In the genomic region with DNA sequence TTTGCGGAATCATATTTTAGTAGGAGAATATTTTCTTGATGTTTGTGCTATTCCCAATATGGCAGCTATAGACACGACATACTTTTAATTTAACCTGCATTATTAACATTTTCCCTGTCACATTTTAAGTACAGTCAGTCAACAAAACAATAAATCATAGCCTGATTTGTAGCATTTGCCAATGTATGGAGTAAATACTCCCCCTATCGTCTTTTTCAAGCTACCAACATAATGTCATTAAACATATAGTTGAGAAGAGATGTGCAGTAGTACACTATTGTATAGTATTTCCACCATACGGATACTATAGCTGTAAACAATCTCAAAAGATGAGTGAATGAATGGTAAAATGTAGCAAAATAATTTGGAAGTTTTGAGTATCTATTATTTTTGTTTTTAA, we compare ENCODE assay signal across 17 cellular contexts.
DNase-seq lines count a peak whose midpoint lies in the region; ATAC-seq, FAIRE-seq and TF ChIP-seq lines count a peak whose summit lies in the region.
"Had no signal": no experiment of that assay in that cellular context is flagged by ENCODE, and none has a peak within 500 bp of the region (broad histone marks: within the 10 kb centered on the region; RNA-seq: fewer than 3 reads in every experiment).

No MANE protein-coding gene starts in this region.

- H4K91ac ChIP-seq in IMR-90 (ENCODE audit: insufficient read depth, low read depth, low read length) = no peak overlapping the region

- TF ChIP-seq RAD21 in HepG2 (CRISPR knock-in tag; IDR thresholded peaks at IDR 0.05) (no peak), IMR-90 (IDR thresholded peaks at IDR 0.05; ENCODE audit: low read length) (peak; percentile 21; the same call in 1 of the 2 replicates), SK-N-SH (IDR thresholded peaks at IDR 0.05; ENCODE audit: low read length) (no peak; the same call in 1 of the 2 replicates)

- no peak for TF ChIP-seq EP300 in HepG2 (IDR thresholded peaks at IDR 0.05; ENCODE audit: low read depth in 2 of 2, low read length in 2 of 2)
- TF ChIP-seq EP300 in HepG2 (CRISPR knock-in tag; IDR thresholded peaks at IDR 0.05; ENCODE audit: borderline replicate concordance) = no peak
- no peak for TF ChIP-seq EP300 in SK-N-SH (IDR thresholded peaks at IDR 0.05; ENCODE audit: borderline replicate concordance in 1 of 2, low read depth in 1 of 2, low read length in 1 of 2)

- no peak overlapping the region for H3K18ac ChIP-seq in IMR-90 (ENCODE audit: low read depth, low read length)

- no peak overlapping the region for H2AK9ac ChIP-seq in IMR-90 (replicated peaks; ENCODE audit: low read depth, low read length, poor library complexity)

- TF ChIP-seq POLR2A in HepG2 (IDR thresholded peaks at IDR 0.05; ENCODE audit: insufficient read depth in 1 of 2, low read depth in 2 of 2, low read length in 2 of 2) (no peak), right lobe of liver (IDR thresholded peaks at IDR 0.05) (no peak), IMR-90 (IDR thresholded peaks at IDR 0.05; ENCODE audit: low read depth, low read length) (no peak)

- H3K23ac ChIP-seq in IMR-90 (ENCODE audit: low read depth, low read length) = no peak overlapping the region

- H3K4me3 ChIP-seq in HepG2 (replicated peaks in 1 of 3; ENCODE audit: insufficient read depth in 1 of 3, low read depth in 2 of 3, low read length in 3 of 3) (no peak overlapping the region), right lobe of liver (no peak overlapping the region), IMR-90 (ENCODE audit: insufficient read depth, low read depth, low read length) (no peak overlapping the region), SK-N-SH (ENCODE audit: low read depth in 2 of 2, low read length in 1 of 2) (no peak overlapping the region), pancreas (no peak overlapping the region)
- H3K4me3 ChIP-seq: HAP-1, uterus had no signal

- H2BK5ac ChIP-seq in IMR-90 (ENCODE audit: low read depth, low read length, poor library complexity, severe bottlenecking) = no peak overlapping the region

- no peak overlapping the region for H2AK5ac ChIP-seq in IMR-90 (ENCODE audit: low read depth, low read length)

- TF ChIP-seq CTCF in HepG2 (CRISPR knock-in tag; IDR thresholded peaks at IDR 0.05) (no peak), right lobe of liver (IDR thresholded peaks at IDR 0.05) (no peak), IMR-90 (conservative IDR thresholded peaks at IDR 0.05; ENCODE audit: low read depth, low read length) (peak; percentile 24; the same call in 1 of the 2 replicates), SK-N-SH (IDR thresholded peaks at IDR 0.05) (peak; percentile 47), progenitor cell of endocrine pancreas (IDR thresholded peaks at IDR 0.05; ENCODE audit: unreplicated experiment) (no peak), pancreas (IDR thresholded peaks at IDR 0.05) (no peak)

- H4K20me1 ChIP-seq in HepG2 (ENCODE audit: insufficient read depth, low read length) (no peaks in the 10 kb centered on the region), IMR-90 (ENCODE audit: insufficient read depth, low read length) (no peaks in the 10 kb centered on the region), SK-N-SH (ENCODE audit: insufficient read depth) (no peaks in the 10 kb centered on the region)

- H2BK15ac ChIP-seq in IMR-90 (ENCODE audit: low read depth, low read length) = no peak overlapping the region

- H3K79me2 ChIP-seq in HepG2 (ENCODE audit: insufficient read depth, low read length) (no peaks in the 10 kb centered on the region), SK-N-SH (ENCODE audit: insufficient read depth) (no peaks in the 10 kb centered on the region)

- H3K4me1 ChIP-seq in HepG2 (ENCODE audit: insufficient read depth, low read length) (no peaks in the 10 kb centered on the region), right lobe of liver (no peaks in the 10 kb centered on the region), IMR-90 (ENCODE audit: control insufficient read depth, insufficient read depth, low read length) (no peaks in the 10 kb centered on the region), SK-N-SH (ENCODE audit: control insufficient read depth in 1 of 2, insufficient read depth in 2 of 2, low read depth in 1 of 2, low read length in 1 of 2) (no peaks in the 10 kb centered on the region), pancreas (no peaks in the 10 kb centered on the region)
- H3K4me1 ChIP-seq: uterus had no signal

- FAIRE-seq in HepG2 (lab: Jason Lieb, UNC) = no peak
- FAIRE-seq in HTR-8/SVneo (lab: Jason Lieb, UNC) = no peak
- no peak for FAIRE-seq in pancreas (lab: Jason Lieb, UNC)

- intact Hi-C loops in HepG2 (cut with micrococcal nuclease; ENCODE audit: unreplicated experiment) = loop anchor here (10.0 kb wide), 1 partner anchor 887 kb away; no protein-coding TSS in a partner anchor
- intact Hi-C loops in right lobe of liver (cut with DNase I) = no loop called here
- intact Hi-C loops in IMR-90 (cut with micrococcal nuclease) = no loop called here
- intact Hi-C loops in pancreas (cut with DNase I) = no loop called here

- no peak overlapping the region for H2BK20ac ChIP-seq in IMR-90 (ENCODE audit: low read depth, low read length)

- H4K5ac ChIP-seq in IMR-90 (ENCODE audit: low read depth, low read length) = no peak overlapping the region

- no peak overlapping the region for H3K56ac ChIP-seq in IMR-90 (ENCODE audit: extremely low read depth, insufficient read depth, low read length)

- dilution Hi-C loops in IMR-90 (cut with HindIII; ENCODE audit: low sequenced_read_pairs, unreplicated experiment) = no loop called here

- in situ Hi-C loops in HepG2 (cut with HindIII; ENCODE audit: extremely low pct_ligation_motif_present, low pct_unique_long_range_greater_than_20kb) = no loop called here
- in situ Hi-C loops in IMR-90 (cut with MboI; ENCODE audit: low sequenced_read_pairs) = no loop called here

- H3K14ac ChIP-seq in IMR-90 (replicated peaks; ENCODE audit: low read depth, low read length) = no peak overlapping the region

- H3K9me3 Mint-ChIP-seq in activated CD4-positive, alpha-beta T cell treated with anti-CD3 and anti-CD28 coated beads, Interleukin-2, amount 10 ng/mL, durations not matched to agents 7 days and 5 days = no peaks in the 10 kb centered on the region
- peaks cover 4% of the 10 kb centered on the region for H3K9me3 Mint-ChIP-seq in progenitor cell of endocrine pancreas (ENCODE audit: low read depth)
- H3K9me3 Mint-ChIP-seq: activated CD4-positive, alpha-beta T cell treated with anti-CD3 and anti-CD28 coated beads, Interleukin-2, amount 10 ng/mL, durations not matched to agents 24 days and 14 days had no signal

- H3K36me3 ChIP-seq in HepG2 (replicated peaks in 1 of 2; ENCODE audit: control insufficient read depth in 1 of 2, insufficient read depth in 2 of 2, low read length in 2 of 2) (no peaks in the 10 kb centered on the region), right lobe of liver (no peaks in the 10 kb centered on the region), IMR-90 (ENCODE audit: control insufficient read depth, insufficient read depth, low read length) (no peaks in the 10 kb centered on the region), SK-N-SH (replicated peaks in 1 of 2; ENCODE audit: control insufficient read depth in 1 of 2, insufficient read depth in 2 of 2, low read length in 1 of 2) (no peaks in the 10 kb centered on the region), pancreas (no peaks in the 10 kb centered on the region)
- H3K36me3 ChIP-seq: HAP-1, uterus had no signal

- H3K4me2 ChIP-seq in HepG2 (ENCODE audit: low read depth, low read length) (no peak overlapping the region), IMR-90 (ENCODE audit: low read depth, low read length) (no peak overlapping the region), SK-N-SH (no peak overlapping the region)

- H4K8ac ChIP-seq in IMR-90 (ENCODE audit: low read depth in 2 of 2, low read length in 2 of 2) = no peak overlapping the region

- H3K4ac ChIP-seq in IMR-90 (ENCODE audit: low read depth, low read length) = no peak overlapping the region

- no peaks in the 10 kb centered on the region for H3K9me1 ChIP-seq in IMR-90 (ENCODE audit: insufficient read depth, low read length)

- no peaks in the 10 kb centered on the region for H3K4me1 Mint-ChIP-seq in activated CD4-positive, alpha-beta T cell treated with anti-CD3 and anti-CD28 coated beads, Interleukin-2, amount 10 ng/mL, durations not matched to agents 7 days and 5 days
- no peaks in the 10 kb centered on the region for H3K4me1 Mint-ChIP-seq in progenitor cell of endocrine pancreas (ENCODE audit: low read depth)
- H3K4me1 Mint-ChIP-seq: activated CD4-positive, alpha-beta T cell treated with anti-CD3 and anti-CD28 coated beads, Interleukin-2, amount 10 ng/mL, durations not matched to agents 24 days and 14 days; CD8-positive, alpha-beta memory T cell had no signal

- WGBS in HepG2 (ENCODE audit: low lambda C conversion rate) = 25% methylated on average over 4 of the region's 4 CpGs
- WGBS in right lobe of liver (ENCODE audit: insufficient coverage, low coverage, low lambda C conversion rate, missing lambda C conversion rate) = 43% methylated on average over 4 of the region's 4 CpGs
- WGBS in IMR-90 (ENCODE audit: extremely low coverage in 2 of 2, insufficient read length in 1 of 2), 2 experiments = no CpG with 5 or more reads among the region's 4 CpGs
- 23% methylated on average over 4 of the region's 4 CpGs for WGBS in SK-N-SH (ENCODE audit: low lambda C conversion rate)
- 50 to 53% methylated on average over 4 of the region's 4 CpGs for whole genome bisulfite sequencing in pancreas, 2 donors

- H3K79me1 ChIP-seq in IMR-90 (ENCODE audit: low read depth in 1 of 2, low read length in 2 of 2) = no peaks in the 10 kb centered on the region

- no peak overlapping the region for H3K4me3 Mint-ChIP-seq in activated CD4-positive, alpha-beta T cell treated with anti-CD3 and anti-CD28 coated beads, Interleukin-2, amount 10 ng/mL, durations not matched to agents 7 days and 5 days
- H3K4me3 Mint-ChIP-seq in progenitor cell of endocrine pancreas (ENCODE audit: low read depth) = no peak overlapping the region
- H3K4me3 Mint-ChIP-seq: activated CD4-positive, alpha-beta T cell treated with anti-CD3 and anti-CD28 coated beads, Interleukin-2, amount 10 ng/mL, durations not matched to agents 24 days and 14 days; activated naive CD4-positive, alpha-beta T cell treated with anti-CD3 and anti-CD28 coated beads for 36 hours; CD8-positive, alpha-beta memory T cell had no signal

- H3F3A ChIP-seq in SK-N-SH (replicated peaks; ENCODE audit: insufficient read depth) = no peaks in the 10 kb centered on the region

- H3K27me3 ChIP-seq in HepG2 (ENCODE audit: control insufficient read depth in 1 of 2, insufficient read depth in 2 of 2, low read length in 2 of 2) (no peaks in the 10 kb centered on the region), right lobe of liver (peaks cover 0 to 5% of the 10 kb centered on the region in 2 donors), IMR-90 (ENCODE audit: control insufficient read depth, insufficient read depth, low read length) (no peaks in the 10 kb centered on the region), SK-N-SH (ENCODE audit: insufficient read depth) (no peaks in the 10 kb centered on the region), pancreas (no peaks in the 10 kb centered on the region)
- H3K27me3 ChIP-seq: uterus had no signal

- no peaks in the 10 kb centered on the region for H3K9me2 ChIP-seq in SK-N-SH

- no peaks in the 10 kb centered on the region for H3K36me3 Mint-ChIP-seq in activated CD4-positive, alpha-beta T cell treated with anti-CD3 and anti-CD28 coated beads, Interleukin-2, amount 10 ng/mL, durations not matched to agents 7 days and 5 days (ENCODE audit: low read depth)
- H3K36me3 Mint-ChIP-seq in progenitor cell of endocrine pancreas (ENCODE audit: insufficient read depth) = no peaks in the 10 kb centered on the region
- H3K36me3 Mint-ChIP-seq: CD8-positive, alpha-beta memory T cell had no signal

- H3K9ac ChIP-seq in HepG2 (ENCODE audit: insufficient read depth, low read depth, low read length) (no peak overlapping the region), IMR-90 (ENCODE audit: low read depth, low read length) (no peak overlapping the region), SK-N-SH (no peak overlapping the region)

- no peak overlapping the region for H3K27ac ChIP-seq in HepG2 (ENCODE audit: extremely low read length, insufficient read depth, low read length)
- no peak overlapping the region for H3K27ac ChIP-seq in right lobe of liver
- H3K27ac ChIP-seq in IMR-90 (ENCODE audit: insufficient read depth, low read length) = no peak overlapping the region
- H3K27ac ChIP-seq in SK-N-SH (ENCODE audit: low read depth in 2 of 2, low read length in 1 of 2) = no peak overlapping the region
- no peak overlapping the region for H3K27ac ChIP-seq in pancreas
- H3K27ac ChIP-seq: uterus had no signal

- no TSS peak for BruUV-seq in HepG2 (replicated peaks; lab: Mats Ljungman, UMichigan)
- no TSS peak for BruUV-seq in IMR-90 (replicated peaks; lab: Mats Ljungman, UMichigan)

- H2AFZ ChIP-seq in HepG2 (ENCODE audit: low read length) (no peak overlapping the region), IMR-90 (replicated peaks; ENCODE audit: low read length, poor library complexity) (no peak overlapping the region), SK-N-SH (ENCODE audit: low read depth) (no peak overlapping the region)

- no peak for ATAC-seq in HepG2
- ATAC-seq in right lobe of liver = no peak
- no peak for ATAC-seq in IMR-90 (ENCODE audit: low read depth)
- ATAC-seq in pancreas = no peak

- no peaks in the 10 kb centered on the region for H3K27me3 Mint-ChIP-seq in activated CD4-positive, alpha-beta T cell treated with anti-CD3 and anti-CD28 coated beads, Interleukin-2, amount 10 ng/mL, durations not matched to agents 7 days and 5 days
- no peaks in the 10 kb centered on the region for H3K27me3 Mint-ChIP-seq in progenitor cell of endocrine pancreas
- H3K27me3 Mint-ChIP-seq: activated CD4-positive, alpha-beta T cell treated with anti-CD3 and anti-CD28 coated beads, Interleukin-2, amount 10 ng/mL, durations not matched to agents 24 days and 14 days; CD8-positive, alpha-beta memory T cell had no signal

- no peak for DNase-seq in HepG2 (ENCODE audit: low spot score)
- no peak for DNase-seq in right lobe of liver
- no peak for DNase-seq in IMR-90
- no peak for DNase-seq in SK-N-SH
- no peak for DNase-seq in HTR-8/SVneo (ENCODE audit: insufficient read length, low spot score)
- no peak for DNase-seq in activated CD4-positive, alpha-beta T cell treated with anti-CD3 and anti-CD28 coated beads, Interleukin-2, amount 10 ng/mL, durations not matched to agents 7 days and 5 days
- no peak for DNase-seq in progenitor cell of endocrine pancreas (ENCODE audit: low spot score, unreplicated experiment)
- no peak for DNase-seq in pancreas
- DNase-seq: activated CD4-positive, alpha-beta T cell treated with anti-CD3 and anti-CD28 coated beads, Interleukin-2, amount 10 ng/mL, durations not matched to agents 24 days and 14 days; activated naive CD4-positive, alpha-beta T cell treated with anti-CD3 and anti-CD28 coated beads for 36 hours; activated T-cell treated with anti-CD3 and anti-CD28 coated beads for 4 hours; CD8-positive, alpha-beta memory T cell; DND-41; NCI-H187 treated with DMSO at 0.1 percent for 48 hours; substantia nigra; uterus had no signal

- H2BK120ac ChIP-seq in IMR-90 (ENCODE audit: low read depth, low read length) = no peak overlapping the region

- no peaks in the 10 kb centered on the region for H3K9me3 ChIP-seq in HepG2 (ENCODE audit: low read length)
- no peaks in the 10 kb centered on the region for H3K9me3 ChIP-seq in right lobe of liver
- H3K9me3 ChIP-seq in IMR-90 (ENCODE audit: control insufficient read depth, insufficient read depth, low read length) = no peaks in the 10 kb centered on the region
- no peaks in the 10 kb centered on the region for H3K9me3 ChIP-seq in SK-N-SH
- H3K9me3 ChIP-seq in pancreas = no peaks in the 10 kb centered on the region
- H3K9me3 ChIP-seq: HAP-1, uterus had no signal

- POLR2A ChIA-PET in HepG2 (lab: Yijun Ruan, JAX) (no interaction called here), IMR-90 (lab: Charles Lee; ENCODE audit: unreplicated experiment) (no interaction called here), SK-N-SH (lab: Yijun Ruan, JAX) (no interaction called here)
- POLR2A ChIA-PET in activated CD4-positive, alpha-beta T cell treated with anti-CD3 and anti-CD28 coated beads, Interleukin-2, amount 10 ng/mL, durations not matched to agents 7 days and 5 days (lab: Charles Lee) = no interaction called here

- CTCF ChIA-PET in HepG2 (lab: Yijun Ruan, JAX; ENCODE audit: low intra/inter-chr PET ratio, low total read pairs) = no interaction called here
- CTCF ChIA-PET in IMR-90 (lab: Yijun Ruan, JAX) = interaction anchor here (0.9 kb wide), 1 partner anchor 12 kb away, joined by 4 read pairs; no protein-coding TSS in a partner anchor
- CTCF ChIA-PET in SK-N-SH (lab: Yijun Ruan, JAX) = interaction anchor here (1.1 kb wide), 1 partner anchor 14 kb away, joined by 3 read pairs; no protein-coding TSS in a partner anchor
- CTCF ChIA-PET in activated CD4-positive, alpha-beta T cell treated with anti-CD3 and anti-CD28 coated beads, Interleukin-2, amount 10 ng/mL, durations not matched to agents 7 days and 5 days (lab: Charles Lee) = no interaction called here

- no peak overlapping the region for H3K27ac Mint-ChIP-seq in activated CD4-positive, alpha-beta T cell treated with anti-CD3 and anti-CD28 coated beads, Interleukin-2, amount 10 ng/mL, durations not matched to agents 7 days and 5 days
- no peak overlapping the region for H3K27ac Mint-ChIP-seq in progenitor cell of endocrine pancreas
- H3K27ac Mint-ChIP-seq: activated CD4-positive, alpha-beta T cell treated with anti-CD3 and anti-CD28 coated beads, Interleukin-2, amount 10 ng/mL, durations not matched to agents 24 days and 14 days; activated naive CD4-positive, alpha-beta T cell treated with anti-CD3 and anti-CD28 coated beads for 36 hours; CD8-positive, alpha-beta memory T cell had no signal

Comparison
In these comparisons a context has a peak if more than half of its experiments do, and no peak if none do; other contexts are left out.
1. CTCF ChIP-seq: peak in IMR-90 (single experiment) and SK-N-SH (single experiment); none in HepG2 (single experiment), right lobe of liver (0 of 4), progenitor cell of endocrine pancreas (single experiment) and pancreas (0 of 4).
2. CTCF ChIA-PET loops: an anchor here in IMR-90 (0.9 kb wide) and SK-N-SH (1.1 kb wide); none called in HepG2 and activated CD4-positive, alpha-beta T cell treated with anti-CD3 and anti-CD28 coated beads, Interleukin-2, amount 10 ng/mL, durations not matched to agents 7 days and 5 days.
3. Of the 25 proteins assayed by ChIP-seq in both HepG2 and SK-N-SH: peak only in HepG2: none; only in SK-N-SH: CTCF and PBX3; in both: none; in neither: 23.